Comparison of ENCODE assay signal across 14 cellular contexts in the genomic region with DNA sequence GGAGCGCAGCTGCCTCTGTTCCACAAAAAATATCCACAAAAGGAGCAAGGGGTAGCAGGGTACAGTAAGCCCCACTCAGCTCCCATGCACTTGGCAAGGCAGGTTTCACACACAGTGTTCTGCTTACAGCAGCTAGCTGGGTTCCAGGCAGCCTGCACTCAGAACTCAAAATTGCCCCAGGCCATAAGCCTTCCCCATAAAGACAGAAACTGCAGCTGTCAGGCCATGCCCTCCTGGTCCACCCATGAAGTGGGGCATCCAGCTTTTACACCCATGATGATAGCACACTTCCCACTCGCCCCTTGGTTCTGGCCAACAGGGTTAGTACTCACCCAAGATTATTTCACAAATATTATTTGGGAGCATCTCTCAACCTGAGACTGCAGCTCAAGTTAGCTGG.
DNase-seq lines count a peak whose midpoint lies in the region; ATAC-seq and TF ChIP-seq lines count a peak whose summit lies in the region.
"Had no signal": no experiment of that assay in that cellular context is flagged by ENCODE, and none has a peak within 500 bp of the region (broad histone marks: within the 10 kb centered on the region; RNA-seq: fewer than 3 reads in every experiment).

No MANE protein-coding gene starts in this region.

- intact Hi-C loops in heart right ventricle (cut with DNase I): loop anchor here in 3 of 10 donors (2.0 to 10.0 kb wide), 5 partner anchors 91 to 311 kb away; a partner anchor contains a TSS
- intact Hi-C loops in Right ventricle myocardium inferior (cut with DNase I): loop anchor here (5.0 to 10.0 kb wide), 2 partner anchors 88 to 191 kb away; a partner anchor contains a TSS
- intact Hi-C loops in lower lobe of right lung (cut with DNase I): no loop called here
- intact Hi-C loops in activated CD4-positive, alpha-beta T cell treated with anti-CD3 and anti-CD28 coated beads for 36 hours (cut with DNase I, micrococcal nuclease): no loop called here

- H3K4me1 ChIP-seq in heart right ventricle: peaks cover 0 to 20% (median 0%) of the 10 kb centered on the region in 9 donors
- H3K4me1 ChIP-seq in lower lobe of right lung: no peaks in the 10 kb centered on the region
- H3K4me1 ChIP-seq: Peyer's patch had no signal

- H3K27ac ChIP-seq in heart right ventricle: peak overlapping the region in 6 of 10 donors; percentile 9 to 79 (median 42)
- no peak overlapping the region for H3K27ac ChIP-seq in lower lobe of right lung
- H3K27ac ChIP-seq: Peyer's patch, SJSA1 had no signal

- H3K4me3 ChIP-seq in heart right ventricle (no peak overlapping the region), lower lobe of right lung (no peak overlapping the region)
- H3K4me3 ChIP-seq: Peyer's patch, SJSA1 had no signal

- ATAC-seq in heart right ventricle: peak in 3 of 8 donors; percentile 2 to 28 (median 9)
- ATAC-seq in Right ventricle myocardium inferior: no peak
- peak; percentile 10 for ATAC-seq in esophagus mucosa
- ATAC-seq in lower lobe of right lung: peak; percentile 8 to 29
- no peak for ATAC-seq in activated CD4-positive, alpha-beta T cell treated with anti-CD3 and anti-CD28 coated beads for 36 hours
- ATAC-seq in HG03045 (IDR thresholded peaks at IDR 0.05; ENCODE audit: unreplicated experiment): no peak
- ATAC-seq in GM19395 (IDR thresholded peaks at IDR 0.05; ENCODE audit: unreplicated experiment): no peak
- ATAC-seq in HG03354 (IDR thresholded peaks at IDR 0.05; ENCODE audit: poor library complexity, severe bottlenecking, unreplicated experiment): no peak
- ATAC-seq: CD8-positive, alpha-beta T cell had no signal

- peaks cover 8% of the 10 kb centered on the region for H3K36me3 Mint-ChIP-seq in activated CD4-positive, alpha-beta T cell treated with anti-CD3 and anti-CD28 coated beads for 36 hours (ENCODE audit: low read depth)
- H3K36me3 Mint-ChIP-seq: CD8-positive, alpha-beta T cell had no signal

- WGBS in heart right ventricle, 2 donors: 91 to 97% methylated on average over 2 of the region's 2 CpGs

- H3K4me3 Mint-ChIP-seq in activated CD4-positive, alpha-beta T cell treated with anti-CD3 and anti-CD28 coated beads for 36 hours: no peak overlapping the region
- H3K4me3 Mint-ChIP-seq: B cell; CD8-positive, alpha-beta T cell had no signal

- no peak overlapping the region for H3K27ac Mint-ChIP-seq in activated CD4-positive, alpha-beta T cell treated with anti-CD3 and anti-CD28 coated beads for 36 hours
- H3K27ac Mint-ChIP-seq: B cell; CD8-positive, alpha-beta T cell had no signal

- peaks cover 7% of the 10 kb centered on the region for H3K27me3 Mint-ChIP-seq in activated CD4-positive, alpha-beta T cell treated with anti-CD3 and anti-CD28 coated beads for 36 hours

- no peaks in the 10 kb centered on the region for H3K36me3 ChIP-seq in heart right ventricle
- no peaks in the 10 kb centered on the region for H3K36me3 ChIP-seq in lower lobe of right lung
- H3K36me3 ChIP-seq: Peyer's patch, SJSA1 had no signal

- CTCF ChIA-PET in activated CD4-positive, alpha-beta T cell treated with anti-CD3 and anti-CD28 coated beads for 36 hours (lab: Charles Lee): interaction anchor here (1.2 kb wide), 1 partner anchor 15 kb away, joined by 3 read pairs; no protein-coding TSS in a partner anchor

- POLR2A ChIA-PET in activated CD4-positive, alpha-beta T cell treated with anti-CD3 and anti-CD28 coated beads for 36 hours (lab: Charles Lee): no interaction called here

- no peak for TF ChIP-seq CTCF in heart right ventricle (IDR thresholded peaks at IDR 0.05)
- no peak for TF ChIP-seq CTCF in lower lobe of right lung (IDR thresholded peaks at IDR 0.05)

- no peaks in the 10 kb centered on the region for H3K27me3 ChIP-seq in heart right ventricle
- no peaks in the 10 kb centered on the region for H3K27me3 ChIP-seq in lower lobe of right lung (ENCODE audit: low read depth)
- H3K27me3 ChIP-seq: Peyer's patch, SJSA1 had no signal

- H3K4me1 Mint-ChIP-seq in activated CD4-positive, alpha-beta T cell treated with anti-CD3 and anti-CD28 coated beads for 36 hours: no peaks in the 10 kb centered on the region
- H3K4me1 Mint-ChIP-seq: B cell had no signal

- H3K9me3 Mint-ChIP-seq in activated CD4-positive, alpha-beta T cell treated with anti-CD3 and anti-CD28 coated beads for 36 hours (ENCODE audit: low read depth): peaks cover 17% of the 10 kb centered on the region

- peaks cover 0 to 34% (median 21%) of the 10 kb centered on the region in 11 donors for H3K9me3 ChIP-seq in heart right ventricle
- peaks cover 16% of the 10 kb centered on the region for H3K9me3 ChIP-seq in lower lobe of right lung
- H3K9me3 ChIP-seq: SJSA1 had no signal

- no peak for DNase-seq in heart right ventricle
- no peak for DNase-seq in Right ventricle myocardium inferior (ENCODE audit: missing footprints)
- no peak for DNase-seq in lower lobe of right lung
- DNase-seq in activated CD4-positive, alpha-beta T cell treated with anti-CD3 and anti-CD28 coated beads for 36 hours: no peak
- DNase-seq: CD8-positive, alpha-beta T cell; MM.1S; NCI-H774 had no signal

Comparison
In these comparisons a context has a peak if more than half of its experiments do, and no peak if none do; other contexts are left out.
1. ATAC-seq: peak in esophagus mucosa (single experiment) and lower lobe of right lung (2 of 2); none in Right ventricle myocardium inferior (single experiment), activated CD4-positive, alpha-beta T cell treated with anti-CD3 and anti-CD28 coated beads for 36 hours (single experiment), HG03045 (single experiment), GM19395 (single experiment) and HG03354 (single experiment).